8 cellular contexts compared by ENCODE assay signal in genomic region chr13:45333973-45334922, GRCh38. TPM values are rescaled to one million over a fixed set of nuclear protein-coding genes. Genes with fewer than 3 reads are reported as not detected.
A peak's percentile ranks its signal among the peaks of the same experiment; 100 is the strongest.
DNase-seq lines count a peak whose midpoint lies in the region; ATAC-seq and TF ChIP-seq lines count a peak whose summit lies in the region.

No MANE protein-coding gene starts in this region.

- H4K8ac ChIP-seq in mesendoderm (ENCODE audit: low read depth, low read length) = no peak overlapping the region

- H3K56ac ChIP-seq in mesendoderm (ENCODE audit: low read length) = peak overlapping the region; percentile 34

- no peaks in the 10 kb centered on the region for H3K9me3 ChIP-seq in adrenal gland (replicated peaks in 1 of 3)

- intact Hi-C loops in adrenal gland (cut with DNase I) = no loop called here

- H3K27me3 ChIP-seq in mesendoderm (ENCODE audit: insufficient read depth, low read length, poor library complexity) (no peaks in the 10 kb centered on the region), adrenal gland (no peaks in the 10 kb centered on the region)

- no peak overlapping the region for H2BK15ac ChIP-seq in mesendoderm (replicated peaks; ENCODE audit: low read depth)

- ATAC-seq in GM21786 (IDR thresholded peaks at IDR 0.05; ENCODE audit: unreplicated experiment) = no peak

- H3K4ac ChIP-seq in mesendoderm (ENCODE audit: low read depth, low read length) = no peak overlapping the region

- no peak overlapping the region for H3K18ac ChIP-seq in mesendoderm (ENCODE audit: low read length)

- H3K4me1 ChIP-seq in mesendoderm (ENCODE audit: control insufficient read depth, low read depth, low read length) = peaks cover 6% of the 10 kb centered on the region
- H3K4me1 ChIP-seq in adrenal gland (replicated peaks in 1 of 2) = peaks cover 21 to 81% of the 10 kb centered on the region in 2 donors

- DNase-seq in CMK (ENCODE audit: low read depth) = peak; percentile 41
- peak; percentile 88 for DNase-seq in NB4 (ENCODE audit: low read depth)
- DNase-seq in activated T-helper 1 cell treated with Interleukin-2 at 50 U/mL for 16 hours (ENCODE audit: low read depth) = peak; percentile 23
- DNase-seq in mesendoderm = no peak
- DNase-seq in NCI-H1694 treated with DMSO at 0.1 percent for 48 hours (lab: John Stamatoyannopoulos, UW) = no peak
- DNase-seq in adrenal gland = no peak
- no peak for DNase-seq in NCI-H2171 (lab: John Stamatoyannopoulos, UW)

- H3K27ac ChIP-seq in mesendoderm (ENCODE audit: low read depth, low read length) (no peak overlapping the region), adrenal gland (peak overlapping the region in 1 of 5 donors; percentile 6)

- TF ChIP-seq POLR2A in NB4 (IDR thresholded peaks at IDR 0.05; ENCODE audit: extremely low read depth, insufficient read length) = no peak
- no peak for TF ChIP-seq POLR2A in adrenal gland (IDR thresholded peaks at IDR 0.05)

- H3K9ac ChIP-seq in mesendoderm (ENCODE audit: low read length) = peak overlapping the region; percentile 6

- no peak overlapping the region for H3K4me2 ChIP-seq in mesendoderm (ENCODE audit: low read length)

- TF ChIP-seq CTCF in NB4 (IDR thresholded peaks at IDR 0.05; ENCODE audit: low read depth, low read length) = no peak
- TF ChIP-seq CTCF in adrenal gland (IDR thresholded peaks at IDR 0.05) = no peak

- H3K4me3 ChIP-seq in NB4 (ENCODE audit: low read depth, low read length) (peak overlapping the region; percentile 98), mesendoderm (ENCODE audit: low read length) (no peak overlapping the region), adrenal gland (no peak overlapping the region)

- H3K23ac ChIP-seq in mesendoderm (ENCODE audit: low read length) = no peak overlapping the region

- H3K79me1 ChIP-seq in mesendoderm (ENCODE audit: low read length) = peaks cover 13% of the 10 kb centered on the region

- WGBS in mesendoderm (ENCODE audit: extremely low coverage, insufficient coverage, low lambda C conversion rate) = 100% methylated on average over 2 of the region's 7 CpGs
- 58 to 75% (median 66%) methylated on average over 7 of the region's 7 CpGs for WGBS in adrenal gland, 4 donors

- H4K5ac ChIP-seq in mesendoderm (ENCODE audit: low read length) = no peak overlapping the region

- H2BK5ac ChIP-seq in mesendoderm (ENCODE audit: low read length) = no peak overlapping the region

- no peak overlapping the region for H2AK5ac ChIP-seq in mesendoderm (ENCODE audit: low read length)

- H3K79me2 ChIP-seq in mesendoderm (ENCODE audit: control insufficient read depth, insufficient read depth, low read length) = peaks cover 22% of the 10 kb centered on the region

- no peak overlapping the region for H2BK120ac ChIP-seq in mesendoderm (ENCODE audit: low read depth, low read length)

- H3K36me3 ChIP-seq in mesendoderm (ENCODE audit: control insufficient read depth, insufficient read depth, low read length) (peaks cover 22% of the 10 kb centered on the region), adrenal gland (replicated peaks in 1 of 2) (peaks cover 0 to 45% of the 10 kb centered on the region in 2 donors)

RNA-seq across cellular contexts. Expression of gene TPT1, which starts 6.7 kb away (rescaled TPM):
- polyA plus RNA-seq in mesendoderm (2013, experiment 1 of 2) = 2,379 TPM
- 2,407 TPM for polyA plus RNA-seq in mesendoderm (2013, experiment 2 of 2)
- 1,000 to 10,000 TPM; 1,778 to 5,574 (median 3,411) TPM for total RNA-seq in adrenal gland
- 1,000 to 10,000 TPM; 4,931 to 8,150 (median 5,619) TPM for polyA plus RNA-seq in adrenal gland

Comparison
In these comparisons a context has a peak if more than half of its experiments do, and no peak if none do; other contexts are left out.
1. DNase-seq: peak in CMK (single experiment), NB4 (single experiment) and activated T-helper 1 cell treated with Interleukin-2 at 50 U/mL for 16 hours (single experiment); none in mesendoderm (single experiment), NCI-H1694 treated with DMSO at 0.1 percent for 48 hours (single experiment), adrenal gland (0 of 7) and NCI-H2171 (single experiment).